12 cellular contexts compared by ENCODE assay signal in genomic region chr5:119368238-119368630, GRCh38. TPM values are rescaled to one million over a fixed set of nuclear protein-coding genes. Genes with fewer than 3 reads are reported as not detected.
DNase-seq lines count a peak whose midpoint lies in the region; ATAC-seq, FAIRE-seq and TF ChIP-seq lines count a peak whose summit lies in the region.
"Had no signal": no experiment of that assay in that cellular context is flagged by ENCODE, and none has a peak within 500 bp of the region (broad histone marks: within the 10 kb centered on the region; RNA-seq: fewer than 3 reads in every experiment).

No MANE protein-coding gene starts in this region.

- peak; percentile 16 for FAIRE-seq in GM12891 (lab: Jason Lieb, UNC)

- intact Hi-C loops in body of pancreas (cut with DNase I): no loop called here

- H3K27ac ChIP-seq in RWPE2 (ENCODE audit: poor library complexity, severe bottlenecking) (peak overlapping the region; percentile 26), body of pancreas (no peak overlapping the region)
- H3K27ac ChIP-seq: cardiac muscle cell had no signal

- H3K27me3 ChIP-seq in RWPE2 (ENCODE audit: insufficient read depth, poor library complexity, severe bottlenecking) (no peaks in the 10 kb centered on the region), body of pancreas (no peaks in the 10 kb centered on the region)
- H3K27me3 ChIP-seq: cardiac muscle cell had no signal

- TF ChIP-seq CTCF in RWPE2 (IDR thresholded peaks at IDR 0.05; ENCODE audit: poor library complexity, severe bottlenecking) (no peak), progenitor cell of endocrine pancreas (IDR thresholded peaks at IDR 0.05; ENCODE audit: unreplicated experiment) (no peak), body of pancreas (IDR thresholded peaks at IDR 0.05) (no peak), endothelial cell (IDR thresholded peaks at IDR 0.05; ENCODE audit: unreplicated experiment) (no peak)

- peaks cover 8% of the 10 kb centered on the region for H3K9me3 Mint-ChIP-seq in activated naive CD4-positive, alpha-beta T cell treated with anti-CD3 and anti-CD28 coated beads, Interleukin-2, amount 50 U/mL, for 24 hours
- no peaks in the 10 kb centered on the region for H3K9me3 Mint-ChIP-seq in progenitor cell of endocrine pancreas (ENCODE audit: low read depth)
- H3K9me3 Mint-ChIP-seq in endothelial cell (ENCODE audit: unreplicated experiment): no peaks in the 10 kb centered on the region
- H3K9me3 Mint-ChIP-seq: type B pancreatic cell had no signal

- peaks cover 32% of the 10 kb centered on the region for H3K4me1 ChIP-seq in RWPE2 (ENCODE audit: insufficient read depth, poor library complexity, severe bottlenecking)
- H3K4me1 ChIP-seq in body of pancreas: no peaks in the 10 kb centered on the region

- H3K4me3 Mint-ChIP-seq in activated naive CD4-positive, alpha-beta T cell treated with anti-CD3 and anti-CD28 coated beads, Interleukin-2, amount 50 U/mL, for 24 hours: peak overlapping the region; percentile 97
- no peak overlapping the region for H3K4me3 Mint-ChIP-seq in progenitor cell of endocrine pancreas (ENCODE audit: low read depth)
- H3K4me3 Mint-ChIP-seq in endothelial cell (ENCODE audit: unreplicated experiment): no peak overlapping the region
- H3K4me3 Mint-ChIP-seq: type B pancreatic cell had no signal

- peaks cover 86% of the 10 kb centered on the region for H3K4me1 Mint-ChIP-seq in activated naive CD4-positive, alpha-beta T cell treated with anti-CD3 and anti-CD28 coated beads, Interleukin-2, amount 50 U/mL, for 24 hours
- H3K4me1 Mint-ChIP-seq in progenitor cell of endocrine pancreas (ENCODE audit: low read depth) (peaks cover 4% of the 10 kb centered on the region), endothelial cell (ENCODE audit: unreplicated experiment) (no peaks in the 10 kb centered on the region)

- H3K36me3 ChIP-seq in RWPE2 (ENCODE audit: low read depth) (no peaks in the 10 kb centered on the region), body of pancreas (replicated peaks in 1 of 2; ENCODE audit: insufficient read depth in 1 of 2, low read depth in 2 of 2) (no peaks in the 10 kb centered on the region)
- H3K36me3 ChIP-seq: cardiac muscle cell had no signal

- H3K27me3 Mint-ChIP-seq in activated naive CD4-positive, alpha-beta T cell treated with anti-CD3 and anti-CD28 coated beads, Interleukin-2, amount 50 U/mL, for 24 hours: no peaks in the 10 kb centered on the region
- H3K27me3 Mint-ChIP-seq in progenitor cell of endocrine pancreas: no peaks in the 10 kb centered on the region
- H3K27me3 Mint-ChIP-seq in endothelial cell (ENCODE audit: unreplicated experiment): no peaks in the 10 kb centered on the region
- H3K27me3 Mint-ChIP-seq: type B pancreatic cell had no signal

- no peak overlapping the region for H3K4me3 ChIP-seq in RWPE2 (ENCODE audit: severe bottlenecking)
- H3K4me3 ChIP-seq in body of pancreas: no peak overlapping the region
- H3K4me3 ChIP-seq: cardiac muscle cell had no signal

- peak overlapping the region; percentile 100 for H3K27ac Mint-ChIP-seq in activated naive CD4-positive, alpha-beta T cell treated with anti-CD3 and anti-CD28 coated beads, Interleukin-2, amount 50 U/mL, for 24 hours
- H3K27ac Mint-ChIP-seq in progenitor cell of endocrine pancreas (no peak overlapping the region), endothelial cell (ENCODE audit: unreplicated experiment) (no peak overlapping the region)
- H3K27ac Mint-ChIP-seq: type B pancreatic cell had no signal

- H3K9me3 ChIP-seq in RWPE2 (ENCODE audit: severe bottlenecking) (no peaks in the 10 kb centered on the region), body of pancreas (no peaks in the 10 kb centered on the region)

- TF ChIP-seq POLR2A in GM12891 (IDR thresholded peaks at IDR 0.05; ENCODE audit: low read depth, low read length): no peak
- no peak for TF ChIP-seq POLR2A in body of pancreas (IDR thresholded peaks at IDR 0.05)

- WGBS in body of pancreas, 2 donors: 66 to 72% methylated on average over 4 of the region's 4 CpGs

- DNase-seq in GM12891 (ENCODE audit: insufficient read length, low spot score) (no peak), RWPE2 (ENCODE audit: low spot score) (no peak), progenitor cell of endocrine pancreas (ENCODE audit: low spot score, unreplicated experiment) (no peak), body of pancreas (no peak), KBM-7 (no peak), endothelial cell (ENCODE audit: low spot score) (no peak)
- DNase-seq in stimulated activated CD4-positive, alpha-beta T cell treated with anti-CD3 and anti-CD28 coated beads, Interleukin-15, amount 100 ng/mL, for 24 hours: peak; percentile 61
- DNase-seq: NCI-H1694, posterior cingulate gyrus had no signal

- in situ Hi-C loops in KBM-7 (cut with MboI; ENCODE audit: low pct_unique_long_range_greater_than_20kb, low sequenced_read_pairs): no loop called here

- ATAC-seq in RWPE2 (ENCODE audit: low read depth): no peak
- ATAC-seq in body of pancreas: no peak

- H3K36me3 Mint-ChIP-seq in activated naive CD4-positive, alpha-beta T cell treated with anti-CD3 and anti-CD28 coated beads, Interleukin-2, amount 50 U/mL, for 24 hours: peaks cover 64% of the 10 kb centered on the region
- H3K36me3 Mint-ChIP-seq in progenitor cell of endocrine pancreas (ENCODE audit: insufficient read depth): peaks cover 1% of the 10 kb centered on the region
- no peaks in the 10 kb centered on the region for H3K36me3 Mint-ChIP-seq in endothelial cell (ENCODE audit: low read depth, unreplicated experiment)

TF ChIP-seq in GM12891, 5 proteins besides CTCF, POLR2A, EP300 and RAD21:
- TF ChIP-seq POU2F2 (IDR thresholded peaks at IDR 0.05; ENCODE audit: low read depth, low read length) (no peak), PAX5 (IDR thresholded peaks at IDR 0.05; ENCODE audit: insufficient read depth, low read length, severe bottlenecking) (peak; percentile 43), SPI1 (IDR thresholded peaks at IDR 0.05; ENCODE audit: low read depth, low read length) (no peak), TAF1 (IDR thresholded peaks at IDR 0.05; ENCODE audit: low read depth, low read length) (no peak), POLR2AphosphoS5 (IDR thresholded peaks at IDR 0.05; ENCODE audit: low read depth, low read length) (no peak)

RNA-seq across cellular contexts. Expression of gene TNFAIP8, which starts 12.4 kb away (rescaled TPM):
- 82.8 TPM for polyA plus RNA-seq in GM12891 (2012; ENCODE audit: low read depth, missing spikeins)
- total RNA-seq in progenitor cell of endocrine pancreas: 8.0 and 9.3 TPM in 2 replicates
- total RNA-seq in body of pancreas: 10 to 100 TPM; 15.8 to 32.3 TPM
- 7.9 TPM for total RNA-seq in endothelial cell (ENCODE audit: unreplicated experiment)
